Comparison of ENCODE assay signal across 13 cellular contexts in genomic region chr7:71308105-71308504, GRCh38.
DNase-seq lines count a peak whose midpoint lies in the region; ATAC-seq and TF ChIP-seq lines count a peak whose summit lies in the region.
"Had no signal": no experiment of that assay in that cellular context is flagged by ENCODE, and none has a peak within 500 bp of the region (broad histone marks: within the 10 kb centered on the region; RNA-seq: fewer than 3 reads in every experiment).

No MANE protein-coding gene starts in this region.

- H3K36me3 ChIP-seq in left ventricle myocardium inferior (no peaks in the 10 kb centered on the region), upper lobe of left lung (no peaks in the 10 kb centered on the region)

- H3K9me3 Mint-ChIP-seq in Calu3 (ENCODE audit: low read depth, unreplicated experiment), result peaks cover 6% of the 10 kb centered on the region

- no peaks in the 10 kb centered on the region for H3K36me3 Mint-ChIP-seq in Calu3 (ENCODE audit: insufficient read depth, unreplicated experiment)

- H3K4me1 ChIP-seq in left ventricle myocardium inferior (peaks cover 25% of the 10 kb centered on the region), upper lobe of left lung (no peaks in the 10 kb centered on the region)

- BruUV-seq in Calu3 (replicated peaks; lab: Mats Ljungman, UMichigan), result no TSS peak

- peak in 40 of 58 donors; percentile 3 to 79 (median 34) for DNase-seq in anterior cingulate cortex (lab: John Stamatoyannopoulos, UW)
- peak; percentile 22 for DNase-seq in left ventricle myocardium inferior
- DNase-seq in non-pigmented ciliary epithelial cell (ENCODE audit: low read depth), result peak; percentile 10
- DNase-seq in upper lobe of left lung, result no peak
- no peak for DNase-seq in NCI-H524 (lab: John Stamatoyannopoulos, UW)
- no peak for DNase-seq in Calu3
- DNase-seq: activated B cell treated with CpG ODN at 0.5 μM for 24 hours; amniotic stem cell; NCI-H774; stimulated activated CD4-positive, alpha-beta T cell treated with anti-CD3 and anti-CD28 coated beads, Interleukin-4, amount 100 ng/mL, for 1 hour had no signal

- H3K4me3 ChIP-seq in left ventricle myocardium inferior (peak overlapping the region; percentile 29), upper lobe of left lung (no peak overlapping the region)

- WGBS in upper lobe of left lung, 2 donors, result 44 to 55% methylated on average over 6 of the region's 6 CpGs

- CTCF ChIA-PET in Calu3 (lab: Charles Lee), result no interaction called here

- H3K27me3 Mint-ChIP-seq in Calu3 (ENCODE audit: unreplicated experiment), result no peaks in the 10 kb centered on the region
- H3K27me3 Mint-ChIP-seq: activated B cell treated with CpG ODN at 0.5 μM for 24 hours; stimulated activated naive CD8-positive, alpha-beta T cell treated with anti-CD3 and anti-CD28 coated beads, Interleukin-15, Interleukin-2, amounts not matched to agents 100 ng/mL and 50 ng/mL, for 24 hours had no signal

- H3K4me1 Mint-ChIP-seq in Calu3 (ENCODE audit: low read depth, unreplicated experiment), result no peaks in the 10 kb centered on the region
- H3K4me1 Mint-ChIP-seq: activated B cell treated with CpG ODN at 0.5 μM for 24 hours had no signal

- H3K27me3 ChIP-seq in left ventricle myocardium inferior (ENCODE audit: low read depth) (no peaks in the 10 kb centered on the region), upper lobe of left lung (no peaks in the 10 kb centered on the region)

- no peak overlapping the region for H3K4me3 Mint-ChIP-seq in Calu3 (ENCODE audit: low read depth, unreplicated experiment)
- H3K4me3 Mint-ChIP-seq: activated B cell treated with CpG ODN at 0.5 μM for 24 hours; stimulated activated naive CD8-positive, alpha-beta T cell treated with anti-CD3 and anti-CD28 coated beads, Interleukin-15, Interleukin-2, amounts not matched to agents 100 ng/mL and 50 ng/mL, for 24 hours had no signal

- TF ChIP-seq POLR2A in upper lobe of left lung (IDR thresholded peaks at IDR 0.05), result no peak

- no peak for TF ChIP-seq CTCF in left ventricle myocardium inferior (IDR thresholded peaks at IDR 0.05; ENCODE audit: borderline replicate concordance)
- no peak for TF ChIP-seq CTCF in upper lobe of left lung (IDR thresholded peaks at IDR 0.05)
- no peak for TF ChIP-seq CTCF in Calu3 (IDR thresholded peaks at IDR 0.05; ENCODE audit: unreplicated experiment)

- ATAC-seq in upper lobe of left lung (ENCODE audit: low FRiP score in 2 of 2) (peak; percentile 40 to 73), HG03571 (IDR thresholded peaks at IDR 0.05; ENCODE audit: unreplicated experiment) (no peak), HG03460 (IDR thresholded peaks at IDR 0.05; ENCODE audit: unreplicated experiment) (no peak)

- no peak for TF ChIP-seq EP300 in upper lobe of left lung (IDR thresholded peaks at IDR 0.05)

- intact Hi-C loops in left ventricle myocardium inferior (cut with micrococcal nuclease) (no loop called here), Calu3 (cut with micrococcal nuclease; ENCODE audit: unreplicated experiment) (no loop called here)

- H3K27ac ChIP-seq in left ventricle myocardium inferior (replicated peaks) (peak overlapping the region; percentile 75), upper lobe of left lung (no peak overlapping the region)

- H3K27ac Mint-ChIP-seq in Calu3 (ENCODE audit: unreplicated experiment), result no peak overlapping the region
- H3K27ac Mint-ChIP-seq: activated B cell treated with CpG ODN at 0.5 μM for 24 hours; stimulated activated naive CD8-positive, alpha-beta T cell treated with anti-CD3 and anti-CD28 coated beads, Interleukin-15, Interleukin-2, amounts not matched to agents 100 ng/mL and 50 ng/mL, for 24 hours had no signal

- H3K9me3 ChIP-seq in left ventricle myocardium inferior (replicated peaks) (no peaks in the 10 kb centered on the region), upper lobe of left lung (no peaks in the 10 kb centered on the region)

Comparison
In these comparisons a context has a peak if more than half of its experiments do, and no peak if none do; other contexts are left out.
1. DNase-seq: peak in anterior cingulate cortex (40 of 58), left ventricle myocardium inferior (single experiment) and non-pigmented ciliary epithelial cell (single experiment); none in upper lobe of left lung (0 of 2), NCI-H524 (0 of 2) and Calu3 (single experiment).
2. ATAC-seq: peak in upper lobe of left lung (2 of 2); none in HG03571 (single experiment) and HG03460 (single experiment).